In genomic region chr2:185942855-185943254, GRCh38 we compare ENCODE assay signal across 8 cellular contexts.
"Had no signal": no experiment of that assay in that cellular context is flagged by ENCODE, and none has a peak within 500 bp of the region (broad histone marks: within the 10 kb centered on the region; RNA-seq: fewer than 3 reads in every experiment).

No MANE protein-coding gene starts in this region.

- FAIRE-seq: G401.6, GM12878, GM12891, GM12892, GM18507, GM19239 had no signal

- DNase-seq: GDM1, GF-D8 had no signal

- H3K4me3 ChIP-seq: GM12878 had no signal

- ATAC-seq: GM12878 had no signal
